ENCODE assay signal across 30 cellular contexts in genomic region chr7:123230147-123230546, GRCh38. TPM values are rescaled to one million over a fixed set of nuclear protein-coding genes. Genes with fewer than 3 reads are reported as not detected.
"Had no signal": no experiment of that assay in that cellular context is flagged by ENCODE, and none has a peak within 500 bp of the region (broad histone marks: within the 10 kb centered on the region; RNA-seq: fewer than 3 reads in every experiment).

No MANE protein-coding gene starts in this region.

- ATAC-seq: HepG2, Panc1, PC-3, T-cell had no signal

- DNase-seq: IMR-90; Kasumi-1; KG1; MV-4-11; NCI-H1048; NCI-H1105; NCI-H1417; NCI-H1436 treated with DMSO at 0.1 percent for 48 hours; NCI-H1694; NCI-H187 treated with DMSO at 0.1 percent for 48 hours; NCI-H2029 treated with DMSO at 0.1 percent for 48 hours; NCI-H2171 treated with DMSO at 0.1 percent for 48 hours; NCI-H345; NCI-H446 treated with DMSO at 0.1 percent for 48 hours; NCI-H510A treated with DMSO at 0.1 percent for 48 hours; NCI-H526; NCI-H82; NK-92 treated with Interleukin-12 subunit alpha and Interleukin-12 subunit beta, amount 100 ng/mL, for 24 hours; SHP77; SK-N-SH; SW 1271; T-cell had no signal

- H3K27ac ChIP-seq: RWPE1 had no signal

- H3K4me2 ChIP-seq: SK-N-SH had no signal

- FAIRE-seq: HepG2 had no signal

- H3K9me3 ChIP-seq: SK-N-SH had no signal

- H3K9ac ChIP-seq: SK-N-SH had no signal

RNA-seq across cellular contexts. Expression of gene SLC13A1, which starts 30.4 kb away (rescaled TPM):
- total RNA-seq: HepG2, HT1080, IMR-90, M059J, OCI-LY7, PC-3, SK-MEL-5, T-cell had no signal
- polyA plus RNA-seq: HepG2, IMR-90, SK-N-SH had no signal
